ENCODE assay signal across 38 cellular contexts in the genomic region with DNA sequence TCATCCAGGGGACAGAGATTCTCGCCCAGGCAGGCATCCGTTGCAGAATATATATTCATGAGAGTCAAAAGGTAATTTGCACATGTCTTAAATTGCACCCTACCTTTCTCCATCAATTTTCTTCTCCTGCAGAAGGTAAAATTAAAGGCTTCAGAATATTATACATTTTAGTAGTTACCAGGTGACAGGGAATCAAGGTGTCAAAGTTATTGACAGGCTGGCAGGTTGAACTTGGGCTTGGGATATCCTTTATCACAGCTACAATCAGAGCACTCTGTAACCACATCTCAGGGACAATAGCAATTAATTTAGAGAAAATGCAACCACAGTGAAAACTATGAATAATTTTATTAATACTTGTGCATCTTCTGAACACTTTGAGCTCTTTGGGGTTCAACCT.
"Had no signal": no experiment of that assay in that cellular context is flagged by ENCODE, and none has a peak within 500 bp of the region (broad histone marks: within the 10 kb centered on the region; RNA-seq: fewer than 3 reads in every experiment).

No MANE protein-coding gene starts in this region.

- H3K36me3 ChIP-seq: adrenal gland, ascending aorta, brain microvascular endothelial cell, breast epithelium, cardiac muscle cell had no signal

- H3K9me3 ChIP-seq: adrenal gland, ascending aorta, body of pancreas had no signal

- H3K27me3 ChIP-seq: adrenal gland, ascending aorta, body of pancreas, brain microvascular endothelial cell, breast epithelium, cardiac muscle cell had no signal

- H3K27ac Mint-ChIP-seq: activated naive CD4-positive, alpha-beta T cell treated with anti-CD3 and anti-CD28 coated beads for 36 hours; activated naive CD4-positive, alpha-beta T cell treated with anti-CD3 and anti-CD28 coated beads, Interleukin-2, amount 10 ng/mL, durations not matched to agents 7 days and 5 days; activated naive CD4-positive, alpha-beta T cell treated with anti-CD3 and anti-CD28 coated beads, Interleukin-2, amount 50 U/mL, for 24 hours; activated naive CD4-positive, alpha-beta T cell treated with anti-CD3 and anti-CD28 coated beads, Interleukin-2, amount 50 U/mL, for 72 hours; activated naive CD8-positive, alpha-beta T cell; activated naive CD8-positive, alpha-beta T cell treated with anti-CD3 and anti-CD28 coated beads for 36 hours; activated naive CD8-positive, alpha-beta T cell treated with anti-CD3 and anti-CD28 coated beads, Interleukin-2, amount 10 ng/mL, durations not matched to agents 7 days and 5 days; activated naive CD8-positive, alpha-beta T cell treated with anti-CD3 and anti-CD28 coated beads, Interleukin-2, amount 50 U/mL, for 24 hours; activated T-cell treated with anti-CD3 and anti-CD28 coated beads, Interleukin-2, amount 50 U/mL, for 24 hours; activated T-cell treated with anti-CD3 and anti-CD28 coated beads, Interleukin-2, amount 50 U/mL, for 72 hours; activated T-helper 1 cell treated with anti-CD3 and anti-CD28 coated beads, Interleukin-12 subunit alpha, Interleukin-12 subunit beta, Interleukin-2, Interleukin-4 antibody, amounts not matched to agents 30 ng/mL and 10 ng/mL and 1 ng/mL, durations not matched to agents 14 hours and 24 hours and 36 hours; activated T-helper 17 cell treated with anti-CD3 and anti-CD28 coated beads, Interleukin-2, amount 50 U/mL, for 72 hours; activated T-helper 2 cell treated with anti-CD3 and anti-CD28 coated beads, Interferon-gamma antibody, Interleukin-2, Interleukin-4, amounts not matched to agents 10 μg/mL and 5 μg/mL and 100 μg/mL, durations not matched to agents 14 hours and 24 hours and 36 hours; brain had no signal

- H3K4me3 ChIP-seq: adrenal gland, ascending aorta, body of pancreas, breast epithelium, cardiac muscle cell had no signal

- ATAC-seq: activated naive CD4-positive, alpha-beta T cell treated with anti-CD3 and anti-CD28 coated beads, Interleukin-2, amount 50 U/mL, for 72 hours; activated naive CD8-positive, alpha-beta T cell treated with anti-CD3 and anti-CD28 coated beads, Interleukin-2, amount 50 U/mL, for 24 hours; activated T-cell treated with anti-CD3 and anti-CD28 coated beads, Interleukin-2, amount 50 U/mL, for 4 hours; activated T-cell treated with anti-CD3 and anti-CD28 coated beads, Interleukin-2, amount 50 U/mL, for 72 hours; activated T-helper 17 cell treated with anti-CD3 and anti-CD28 coated beads, Interleukin-2, amount 50 U/mL, for 72 hours; body of pancreas had no signal

- H3K27ac ChIP-seq: adrenal gland, ascending aorta, body of pancreas, brain microvascular endothelial cell, breast epithelium, cardiac muscle cell had no signal

- H3K9me3 Mint-ChIP-seq: activated naive CD4-positive, alpha-beta T cell treated with anti-CD3 and anti-CD28 coated beads for 36 hours; activated naive CD4-positive, alpha-beta T cell treated with anti-CD3 and anti-CD28 coated beads, Interleukin-2, amount 10 ng/mL, durations not matched to agents 7 days and 5 days; activated naive CD4-positive, alpha-beta T cell treated with anti-CD3 and anti-CD28 coated beads, Interleukin-2, amount 50 U/mL, for 24 hours; activated naive CD8-positive, alpha-beta T cell treated with anti-CD3 and anti-CD28 coated beads for 36 hours; activated T-cell treated with anti-CD3 and anti-CD28 coated beads, Interleukin-2, amount 50 U/mL, for 24 hours; activated T-helper 1 cell treated with anti-CD3 and anti-CD28 coated beads, Interleukin-12 subunit alpha, Interleukin-12 subunit beta, Interleukin-2, Interleukin-4 antibody, amounts not matched to agents 30 ng/mL and 10 ng/mL and 1 ng/mL, durations not matched to agents 14 hours and 24 hours and 36 hours; activated T-helper 17 cell treated with anti-CD3 and anti-CD28 coated beads, Interleukin-2, amount 50 U/mL, for 72 hours; activated T-helper 2 cell treated with anti-CD3 and anti-CD28 coated beads, Interferon-gamma antibody, Interleukin-2, Interleukin-4, amounts not matched to agents 10 μg/mL and 5 μg/mL and 100 μg/mL, durations not matched to agents 14 hours and 24 hours and 36 hours; brain; central memory CD8-positive, alpha-beta T cell had no signal

- H3K27me3 Mint-ChIP-seq: activated naive CD4-positive, alpha-beta T cell treated with anti-CD3 and anti-CD28 coated beads, Interleukin-2, amount 50 U/mL, for 24 hours; activated naive CD8-positive, alpha-beta T cell; activated naive CD8-positive, alpha-beta T cell treated with anti-CD3 and anti-CD28 coated beads for 36 hours; brain had no signal

- DNase-seq: activated effector memory CD4-positive, alpha-beta T cell treated with anti-CD3 and anti-CD28 coated beads, Interleukin-2, amount 50 U/mL, for 16 hours; activated effector memory CD4-positive, alpha-beta T cell treated with Interleukin-2 at 50 U/mL for 16 hours; activated gamma-delta T cell; activated gamma-delta T cell treated with Interleukin-2 at 50 U/mL for 16 hours; activated naive CD4-positive, alpha-beta T cell; activated naive CD4-positive, alpha-beta T cell treated with anti-CD3 and anti-CD28 coated beads for 36 hours; activated naive CD4-positive, alpha-beta T cell treated with anti-CD3 and anti-CD28 coated beads, Interleukin-2, amount 10 ng/mL, durations not matched to agents 7 days and 5 days; activated naive CD4-positive, alpha-beta T cell treated with anti-CD3 and anti-CD28 coated beads, Interleukin-2, amount 50 U/mL, for 16 hours; activated naive CD4-positive, alpha-beta T cell treated with Interleukin-2 at 50 U/mL for 16 hours; activated naive CD8-positive, alpha-beta T cell treated with anti-CD3 and anti-CD28 coated beads for 36 hours; activated naive CD8-positive, alpha-beta T cell treated with anti-CD3 and anti-CD28 coated beads, Interleukin-2, amount 10 ng/mL, durations not matched to agents 7 days and 5 days; activated naive CD8-positive, alpha-beta T cell treated with anti-CD3 and anti-CD28 coated beads, Interleukin-2, amount 50 U/mL, for 24 hours; activated T-cell treated with anti-CD3 and anti-CD28 coated beads, Interleukin-2, amount 50 U/mL, for 1 hour; activated T-cell treated with anti-CD3 and anti-CD28 coated beads, Interleukin-2, amount 50 U/mL, for 24 hours; activated T-cell treated with anti-CD3 and anti-CD28 coated beads, Interleukin-2, amount 50 U/mL, for 4 hours; activated T-cell treated with anti-CD3 and anti-CD28 coated beads, Interleukin-2, amount 50 U/mL, for 48 hours; activated T-cell treated with anti-CD3 and anti-CD28 coated beads, Interleukin-2, amount 50 U/mL, for 72 hours; adrenal gland; amniotic stem cell; amygdala; anterior cingulate cortex; aorta; brain microvascular endothelial cell; caudate nucleus; central memory CD4-positive, alpha-beta T cell; cerebellar nuclear complex had no signal

- H3K36me3 Mint-ChIP-seq: activated naive CD4-positive, alpha-beta T cell treated with anti-CD3 and anti-CD28 coated beads, Interleukin-2, amount 10 ng/mL, durations not matched to agents 7 days and 5 days; activated naive CD4-positive, alpha-beta T cell treated with anti-CD3 and anti-CD28 coated beads, Interleukin-2, amount 50 U/mL, for 24 hours; activated naive CD8-positive, alpha-beta T cell; activated naive CD8-positive, alpha-beta T cell treated with anti-CD3 and anti-CD28 coated beads for 36 hours; activated naive CD8-positive, alpha-beta T cell treated with anti-CD3 and anti-CD28 coated beads, Interleukin-2, amount 10 ng/mL, durations not matched to agents 7 days and 5 days; brain had no signal

- H3K4me1 Mint-ChIP-seq: activated naive CD4-positive, alpha-beta T cell treated with anti-CD3 and anti-CD28 coated beads, Interleukin-2, amount 10 ng/mL, durations not matched to agents 7 days and 5 days; activated naive CD4-positive, alpha-beta T cell treated with anti-CD3 and anti-CD28 coated beads, Interleukin-2, amount 50 U/mL, for 24 hours; activated naive CD8-positive, alpha-beta T cell treated with anti-CD3 and anti-CD28 coated beads for 36 hours; activated naive CD8-positive, alpha-beta T cell treated with anti-CD3 and anti-CD28 coated beads, Interleukin-2, amount 10 ng/mL, durations not matched to agents 7 days and 5 days; activated naive CD8-positive, alpha-beta T cell treated with anti-CD3 and anti-CD28 coated beads, Interleukin-2, amount 50 U/mL, for 24 hours; activated T-helper 17 cell treated with anti-CD3 and anti-CD28 coated beads, Interleukin-2, amount 50 U/mL, for 72 hours; central memory CD8-positive, alpha-beta T cell had no signal

- H3K4me3 Mint-ChIP-seq: activated naive CD4-positive, alpha-beta T cell treated with anti-CD3 and anti-CD28 coated beads for 36 hours; activated naive CD4-positive, alpha-beta T cell treated with anti-CD3 and anti-CD28 coated beads, Interleukin-2, amount 10 ng/mL, durations not matched to agents 7 days and 5 days; activated naive CD4-positive, alpha-beta T cell treated with anti-CD3 and anti-CD28 coated beads, Interleukin-2, amount 50 U/mL, for 24 hours; activated naive CD8-positive, alpha-beta T cell; activated naive CD8-positive, alpha-beta T cell treated with anti-CD3 and anti-CD28 coated beads for 36 hours; activated naive CD8-positive, alpha-beta T cell treated with anti-CD3 and anti-CD28 coated beads, Interleukin-2, amount 10 ng/mL, durations not matched to agents 7 days and 5 days; activated naive CD8-positive, alpha-beta T cell treated with anti-CD3 and anti-CD28 coated beads, Interleukin-2, amount 50 U/mL, for 24 hours; activated T-cell treated with anti-CD3 and anti-CD28 coated beads, Interleukin-2, amount 50 U/mL, for 24 hours; activated T-cell treated with anti-CD3 and anti-CD28 coated beads, Interleukin-2, amount 50 U/mL, for 4 hours; activated T-cell treated with anti-CD3 and anti-CD28 coated beads, Interleukin-2, amount 50 U/mL, for 72 hours; activated T-helper 1 cell treated with anti-CD3 and anti-CD28 coated beads, Interleukin-12 subunit alpha, Interleukin-12 subunit beta, Interleukin-2, Interleukin-4 antibody, amounts not matched to agents 30 ng/mL and 10 ng/mL and 1 ng/mL, durations not matched to agents 14 hours and 24 hours and 36 hours; activated T-helper 17 cell treated with anti-CD3 and anti-CD28 coated beads, Interleukin-2, amount 50 U/mL, for 72 hours; brain; central memory CD8-positive, alpha-beta T cell had no signal
